Comparison of ENCODE assay signal across 8 cellular contexts in the genomic region with DNA sequence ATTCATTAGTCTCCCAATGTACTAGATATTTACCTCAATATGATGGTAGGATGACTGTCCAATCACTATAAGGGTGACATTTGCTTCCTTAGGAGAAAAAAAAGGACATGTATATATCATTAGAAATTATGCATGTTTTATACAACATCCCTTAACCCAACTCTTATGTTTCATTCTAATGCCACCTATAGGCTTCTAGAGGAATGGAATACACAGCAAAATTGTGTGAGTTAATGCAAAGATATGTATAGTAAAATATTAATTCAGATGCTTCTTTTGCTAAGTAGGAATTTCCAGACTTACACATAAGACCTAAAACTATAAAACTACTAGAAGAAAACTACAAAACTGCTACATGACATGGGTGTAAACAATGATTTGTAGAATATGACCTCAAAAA. TPM values are rescaled to one million over a fixed set of nuclear protein-coding genes. Genes with fewer than 3 reads are reported as not detected.
DNase-seq lines count a peak whose midpoint lies in the region; ATAC-seq and TF ChIP-seq lines count a peak whose summit lies in the region.

No MANE protein-coding gene starts in this region.

- H3K4ac ChIP-seq in neuronal stem cell (ENCODE audit: low read length) = no peak overlapping the region

- no peak overlapping the region for H3K4me3 ChIP-seq in KMS-11 (IDR thresholded peaks at IDR 0.05; ENCODE audit: insufficient read depth, low read depth, low read length)
- H3K4me3 ChIP-seq in neuronal stem cell (ENCODE audit: low read length in 2 of 2) = no peak overlapping the region

- H3K4me1 ChIP-seq in KMS-11 (ENCODE audit: low read depth, poor library complexity, severe bottlenecking) (peaks cover 17% of the 10 kb centered on the region), neuronal stem cell (ENCODE audit: control insufficient read depth in 2 of 2, insufficient read depth in 1 of 2, low read depth in 1 of 2, low read length in 2 of 2) (peaks cover 0 to 2% of the 10 kb centered on the region in 2 donors)

- H3K9me3 ChIP-seq in neuronal stem cell (replicated peaks in 1 of 2; ENCODE audit: control insufficient read depth in 2 of 2, insufficient read depth in 1 of 2, low read depth in 1 of 2, low read length in 2 of 2) = no peaks in the 10 kb centered on the region

- H3K23ac ChIP-seq in neuronal stem cell (ENCODE audit: low read depth, low read length, poor library complexity) = no peak overlapping the region

- H3K36me3 ChIP-seq in KMS-11 (ENCODE audit: insufficient read depth) (no peaks in the 10 kb centered on the region), neuronal stem cell (replicated peaks in 1 of 2; ENCODE audit: control insufficient read depth in 2 of 2, insufficient read depth in 2 of 2, low read length in 2 of 2) (peaks cover 0 to 12% of the 10 kb centered on the region in 2 donors)

- no peak for ATAC-seq in GM21447 (IDR thresholded peaks at IDR 0.05; ENCODE audit: unreplicated experiment)
- ATAC-seq in Right ventricle myocardium inferior = no peak

- no peak overlapping the region for H4K8ac ChIP-seq in neuronal stem cell (ENCODE audit: low read depth, low read length)

- no peaks in the 10 kb centered on the region for H3K79me1 ChIP-seq in neuronal stem cell (ENCODE audit: low read depth, low read length)

- no peak overlapping the region for H2AFZ ChIP-seq in KMS-11 (ENCODE audit: low read depth)
- no peak overlapping the region for H2AFZ ChIP-seq in neuronal stem cell (ENCODE audit: low read length)

- H2BK5ac ChIP-seq in neuronal stem cell (ENCODE audit: low read length) = no peak overlapping the region

- intact Hi-C loops in Right ventricle myocardium inferior (cut with DNase I) = loop anchor here (10.0 kb wide), 1 partner anchor 1687 kb away; no protein-coding TSS in a partner anchor

- peak; percentile 37; the same call in 1 of the 2 replicates for TF ChIP-seq CTCF in KMS-11 (conservative IDR thresholded peaks at IDR 0.05; ENCODE audit: low read depth, low read length)
- TF ChIP-seq CTCF in VCaP (conservative IDR thresholded peaks at IDR 0.05) = peak; percentile 62

- H3K4me2 ChIP-seq in KMS-11 (no peak overlapping the region), neuronal stem cell (ENCODE audit: insufficient read depth, low read length, poor library complexity, severe bottlenecking) (no peak overlapping the region)

- H3K9ac ChIP-seq in KMS-11 (no peak overlapping the region), neuronal stem cell (ENCODE audit: low read depth, low read length, poor library complexity) (no peak overlapping the region)

- no peak overlapping the region for H2BK120ac ChIP-seq in neuronal stem cell (ENCODE audit: low read depth, low read length)

- H3K27ac ChIP-seq in KMS-11 (no peak overlapping the region), VCaP (no peak overlapping the region), neuronal stem cell (replicated peaks; ENCODE audit: low read length) (no peak overlapping the region)

- H4K20me1 ChIP-seq in KMS-11 (ENCODE audit: insufficient read depth) = no peaks in the 10 kb centered on the region

- DNase-seq in DMS114 treated with DMSO at 0.1 percent for 48 hours (lab: John Stamatoyannopoulos, UW; ENCODE audit: unreplicated experiment) (peak; percentile 9), lung microvascular endothelial cell (ENCODE audit: low read depth in 2 of 2) (peak; percentile 37 to 47), Right ventricle myocardium inferior (ENCODE audit: missing footprints) (no peak), neuronal stem cell (ENCODE audit: low spot score) (no peak)
- no peak for DNase-seq in activated CD4-positive, alpha-beta T cell treated with anti-CD3 and anti-CD28 coated beads for 1 hour

- no peak overlapping the region for H3K18ac ChIP-seq in neuronal stem cell (ENCODE audit: low read length)

- H3K27me3 ChIP-seq in KMS-11 (ENCODE audit: insufficient read depth, low read depth) (no peaks in the 10 kb centered on the region), neuronal stem cell (ENCODE audit: control insufficient read depth in 3 of 3, insufficient read depth in 3 of 3, low read depth in 1 of 3, low read length in 3 of 3) (no peaks in the 10 kb centered on the region)

- H2AK5ac ChIP-seq in neuronal stem cell (ENCODE audit: low read depth, low read length) = no peak overlapping the region

- H2BK12ac ChIP-seq in neuronal stem cell (ENCODE audit: low read length) = no peak overlapping the region

- H4K91ac ChIP-seq in neuronal stem cell (ENCODE audit: low read depth, low read length, poor library complexity) = no peak overlapping the region

- no peaks in the 10 kb centered on the region for H3K79me2 ChIP-seq in KMS-11 (ENCODE audit: insufficient read depth, low read depth)

- H2BK15ac ChIP-seq in neuronal stem cell (ENCODE audit: low read length) = no peak overlapping the region

- no peak overlapping the region for H3K14ac ChIP-seq in neuronal stem cell (ENCODE audit: low read length)

RNA-seq across cellular contexts. Expression of gene PRXL2C, which starts 3.5 kb away (rescaled TPM):
- total RNA-seq in lung microvascular endothelial cell (23.5 and 29.0 TPM in 2 replicates), Right ventricle myocardium inferior (27.3 TPM)
- 6.6 TPM for polyA plus RNA-seq in neuronal stem cell (2013, experiment 1 of 2)
- polyA plus RNA-seq in neuronal stem cell (2013, experiment 2 of 2) = 7.0 TPM

RNA-seq across cellular contexts. Expression of gene CDC14B, which starts 32.0 kb away (rescaled TPM):
- total RNA-seq in lung microvascular endothelial cell (4.8 and 7.5 TPM in 2 replicates), Right ventricle myocardium inferior (14.5 TPM)
- polyA plus RNA-seq in neuronal stem cell (2013, experiment 1 of 2) = 19.2 TPM
- polyA plus RNA-seq in neuronal stem cell (2013, experiment 2 of 2) = 20.2 TPM

Comparison
In these comparisons a context has a peak if more than half of its experiments do, and no peak if none do; other contexts are left out.
1. DNase-seq: peak in DMS114 treated with DMSO at 0.1 percent for 48 hours (single experiment) and lung microvascular endothelial cell (2 of 2); none in Right ventricle myocardium inferior (single experiment), neuronal stem cell (single experiment) and activated CD4-positive, alpha-beta T cell treated with anti-CD3 and anti-CD28 coated beads for 1 hour (single experiment).